ENCODE assay signal across 1 cellular context in the genomic region with DNA sequence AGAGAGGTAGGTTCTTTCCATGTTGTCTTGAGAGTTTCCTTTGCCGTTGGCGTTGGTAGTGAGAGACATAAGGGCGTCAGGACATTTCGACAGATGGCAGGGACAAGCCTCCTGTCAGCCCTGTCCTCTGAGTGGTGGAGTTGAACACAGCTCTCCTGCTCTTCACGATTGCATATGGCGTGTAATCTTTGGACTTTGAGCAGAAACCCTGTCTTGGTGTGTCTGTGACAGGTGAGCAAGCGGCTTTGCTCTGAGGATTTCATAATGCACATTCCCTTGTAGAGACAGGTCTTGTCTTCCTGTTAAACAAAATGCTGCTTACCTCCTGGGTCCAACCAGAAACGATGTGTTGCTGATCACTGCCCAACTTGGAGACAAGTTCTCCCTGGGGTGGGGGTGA.
TF ChIP-seq lines count a peak whose summit lies in the region.

No MANE protein-coding gene starts in this region.

TF ChIP-seq in HepG2, 621 proteins besides CTCF, POLR2A, EP300 and RAD21 (continued from another document and continues in another):
- TF ChIP-seq NR2F2 (IDR thresholded peaks at IDR 0.05; ENCODE audit: borderline replicate concordance, low read depth) (no peak), CBX1 (IDR thresholded peaks at IDR 0.05; ENCODE audit: low read depth) (peak; percentile 43), SOX5 (CRISPR knock-in tag; IDR thresholded peaks at IDR 0.05; ENCODE audit: borderline replicate concordance) (peak; percentile 21; the same call in 1 of the 2 replicates), ZBTB20 (CRISPR knock-in tag; IDR thresholded peaks at IDR 0.05; ENCODE audit: borderline replicate concordance, low read depth) (no peak), ZNF441 (CRISPR knock-in tag; IDR thresholded peaks at IDR 0.05; ENCODE audit: borderline replicate concordance) (peak; percentile 96), THAP9 (CRISPR knock-in tag; IDR thresholded peaks at IDR 0.05; ENCODE audit: borderline replicate concordance) (no peak), FOXP1 (IDR thresholded peaks at IDR 0.05) (no peak), FOXP1 (CRISPR knock-in tag; IDR thresholded peaks at IDR 0.05) (no peak), ZNF12 (CRISPR knock-in tag; IDR thresholded peaks at IDR 0.05) (no peak), ZFY (CRISPR knock-in tag; IDR thresholded peaks at IDR 0.05) (no peak), ZNF615 (CRISPR knock-in tag; IDR thresholded peaks at IDR 0.05; ENCODE audit: borderline replicate concordance) (no peak), GPN1 (CRISPR knock-in tag; IDR thresholded peaks at IDR 0.05; ENCODE audit: borderline replicate concordance) (no peak), GMEB1 (CRISPR knock-in tag; IDR thresholded peaks at IDR 0.05; ENCODE audit: borderline replicate concordance) (no peak), SMYD3 (CRISPR knock-in tag; IDR thresholded peaks at IDR 0.05) (no peak), SALL1 (CRISPR knock-in tag; IDR thresholded peaks at IDR 0.05) (peak; percentile 46; the same call in 1 of the 2 replicates), CBFB (CRISPR knock-in tag; IDR thresholded peaks at IDR 0.05) (no peak), REL (CRISPR knock-in tag; conservative IDR thresholded peaks at IDR 0.05) (no peak), ZNF333 (CRISPR knock-in tag; IDR thresholded peaks at IDR 0.05; ENCODE audit: borderline replicate concordance) (no peak), TCF12 (IDR thresholded peaks at IDR 0.05) (no peak), TCF12 (CRISPR knock-in tag; IDR thresholded peaks at IDR 0.05) (no peak), KDM4B (CRISPR knock-in tag; IDR thresholded peaks at IDR 0.05) (no peak), ZNF644 (CRISPR knock-in tag; IDR thresholded peaks at IDR 0.05; ENCODE audit: low read depth) (peak; percentile 94), ZNF576 (CRISPR knock-in tag; IDR thresholded peaks at IDR 0.05) (no peak), EZH2 (conservative IDR thresholded peaks at IDR 0.05; ENCODE audit: low read depth, low read length) (no peak), SRF (IDR thresholded peaks at IDR 0.05; ENCODE audit: low read depth, low read length) (no peak), SETDB1 (CRISPR knock-in tag; IDR thresholded peaks at IDR 0.05; ENCODE audit: borderline replicate concordance) (no peak), ELF3 (CRISPR knock-in tag; IDR thresholded peaks at IDR 0.05) (peak; percentile 37; the same call in 1 of the 2 replicates), ZNF572 (CRISPR knock-in tag; IDR thresholded peaks at IDR 0.05) (no peak), ZFP91 (CRISPR knock-in tag; IDR thresholded peaks at IDR 0.05; ENCODE audit: borderline replicate concordance) (no peak), SNAPC5 (CRISPR knock-in tag; IDR thresholded peaks at IDR 0.05; ENCODE audit: borderline replicate concordance) (no peak), ZBTB21 (CRISPR knock-in tag; IDR thresholded peaks at IDR 0.05) (no peak), MED13 (CRISPR knock-in tag; IDR thresholded peaks at IDR 0.05) (no peak), ZNF766 (CRISPR knock-in tag; IDR thresholded peaks at IDR 0.05; ENCODE audit: borderline replicate concordance) (no peak), HMG20A (CRISPR knock-in tag; IDR thresholded peaks at IDR 0.05; ENCODE audit: borderline replicate concordance) (peak; percentile 56; the same call in 1 of the 2 replicates), CBX2 (IDR thresholded peaks at IDR 0.05; ENCODE audit: low read depth, low read length) (no peak), CBX2 (CRISPR knock-in tag; IDR thresholded peaks at IDR 0.05; ENCODE audit: low read depth) (no peak), NCOA5 (CRISPR knock-in tag; IDR thresholded peaks at IDR 0.05) (no peak), E2F5 (CRISPR knock-in tag; conservative IDR thresholded peaks at IDR 0.05) (no peak), IKZF1 (IDR thresholded peaks at IDR 0.05) (no peak), KDM1A (CRISPR knock-in tag; IDR thresholded peaks at IDR 0.05) (peak; percentile 14; the same call in 1 of the 2 replicates), ZNF484 (CRISPR knock-in tag; IDR thresholded peaks at IDR 0.05; ENCODE audit: borderline replicate concordance, low read depth) (no peak), IRX3 (CRISPR knock-in tag; IDR thresholded peaks at IDR 0.05; ENCODE audit: borderline replicate concordance, low read depth) (no peak), ZNF768 (CRISPR knock-in tag; IDR thresholded peaks at IDR 0.05) (no peak), EHMT2 (IDR thresholded peaks at IDR 0.05; ENCODE audit: borderline replicate concordance, low read depth, low read length) (no peak), MTA1 (CRISPR knock-in tag; IDR thresholded peaks at IDR 0.05; ENCODE audit: borderline replicate concordance) (no peak), CEBPG (CRISPR knock-in tag; IDR thresholded peaks at IDR 0.05) (peak; percentile 66), TBL1XR1 (IDR thresholded peaks at IDR 0.05; ENCODE audit: borderline replicate concordance, low read length, partially characterized antibody) (no peak), ZNF570 (CRISPR knock-in tag; IDR thresholded peaks at IDR 0.05; ENCODE audit: borderline replicate concordance) (no peak), ZBTB49 (CRISPR knock-in tag; IDR thresholded peaks at IDR 0.05; ENCODE audit: borderline replicate concordance) (no peak), SOX6 (IDR thresholded peaks at IDR 0.05) (no peak), SOX6 (CRISPR knock-in tag; IDR thresholded peaks at IDR 0.05) (peak; percentile 30; the same call in 1 of the 2 replicates), POLR2AphosphoS5 (IDR thresholded peaks at IDR 0.05; ENCODE audit: low read depth, low read length) (no peak), MIER2 (CRISPR knock-in tag; IDR thresholded peaks at IDR 0.05) (no peak), ZNF143 (CRISPR knock-in tag; IDR thresholded peaks at IDR 0.05) (no peak), ZNF629 (CRISPR knock-in tag; conservative IDR thresholded peaks at IDR 0.05) (no peak), HHEX (CRISPR knock-in tag; IDR thresholded peaks at IDR 0.05) (no peak; the same call in 1 of the 2 replicates), TEAD2 (CRISPR knock-in tag; IDR thresholded peaks at IDR 0.05) (no peak)
- TF ChIP-seq, protein P1, sequence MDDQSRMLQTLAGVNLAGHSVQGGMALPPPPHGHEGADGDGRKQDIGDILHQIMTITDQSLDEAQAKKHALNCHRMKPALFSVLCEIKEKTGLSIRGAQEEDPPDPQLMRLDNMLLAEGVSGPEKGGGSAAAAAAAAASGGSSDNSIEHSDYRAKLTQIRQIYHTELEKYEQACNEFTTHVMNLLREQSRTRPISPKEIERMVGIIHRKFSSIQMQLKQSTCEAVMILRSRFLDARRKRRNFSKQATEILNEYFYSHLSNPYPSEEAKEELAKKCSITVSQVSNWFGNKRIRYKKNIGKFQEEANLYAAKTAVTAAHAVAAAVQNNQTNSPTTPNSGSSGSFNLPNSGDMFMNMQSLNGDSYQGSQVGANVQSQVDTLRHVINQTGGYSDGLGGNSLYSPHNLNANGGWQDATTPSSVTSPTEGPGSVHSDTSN (CRISPR knock-in tag; IDR thresholded peaks at IDR 0.05; ENCODE audit: borderline replicate concordance) = no peak
- TF ChIP-seq, protein P2, sequence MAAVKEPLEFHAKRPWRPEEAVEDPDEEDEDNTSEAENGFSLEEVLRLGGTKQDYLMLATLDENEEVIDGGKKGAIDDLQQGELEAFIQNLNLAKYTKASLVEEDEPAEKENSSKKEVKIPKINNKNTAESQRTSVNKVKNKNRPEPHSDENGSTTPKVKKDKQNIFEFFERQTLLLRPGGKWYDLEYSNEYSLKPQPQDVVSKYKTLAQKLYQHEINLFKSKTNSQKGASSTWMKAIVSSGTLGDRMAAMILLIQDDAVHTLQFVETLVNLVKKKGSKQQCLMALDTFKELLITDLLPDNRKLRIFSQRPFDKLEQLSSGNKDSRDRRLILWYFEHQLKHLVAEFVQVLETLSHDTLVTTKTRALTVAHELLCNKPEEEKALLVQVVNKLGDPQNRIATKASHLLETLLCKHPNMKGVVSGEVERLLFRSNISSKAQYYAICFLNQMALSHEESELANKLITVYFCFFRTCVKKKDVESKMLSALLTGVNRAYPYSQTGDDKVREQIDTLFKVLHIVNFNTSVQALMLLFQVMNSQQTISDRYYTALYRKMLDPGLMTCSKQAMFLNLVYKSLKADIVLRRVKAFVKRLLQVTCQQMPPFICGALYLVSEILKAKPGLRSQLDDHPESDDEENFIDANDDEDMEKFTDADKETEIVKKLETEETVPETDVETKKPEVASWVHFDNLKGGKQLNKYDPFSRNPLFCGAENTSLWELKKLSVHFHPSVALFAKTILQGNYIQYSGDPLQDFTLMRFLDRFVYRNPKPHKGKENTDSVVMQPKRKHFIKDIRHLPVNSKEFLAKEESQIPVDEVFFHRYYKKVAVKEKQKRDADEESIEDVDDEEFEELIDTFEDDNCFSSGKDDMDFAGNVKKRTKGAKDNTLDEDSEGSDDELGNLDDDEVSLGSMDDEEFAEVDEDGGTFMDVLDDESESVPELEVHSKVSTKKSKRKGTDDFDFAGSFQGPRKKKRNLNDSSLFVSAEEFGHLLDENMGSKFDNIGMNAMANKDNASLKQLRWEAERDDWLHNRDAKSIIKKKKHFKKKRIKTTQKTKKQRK (IDR thresholded peaks at IDR 0.05; ENCODE audit: low read length) = no peak
